ENCODE assay signal across 30 cellular contexts in genomic region chr11:8925711-8926110, GRCh38. TPM values are rescaled to one million over a fixed set of nuclear protein-coding genes. Genes with fewer than 3 reads are reported as not detected.
"Had no signal": no experiment of that assay in that cellular context is flagged by ENCODE, and none has a peak within 500 bp of the region (broad histone marks: within the 10 kb centered on the region; RNA-seq: fewer than 3 reads in every experiment).

No MANE protein-coding gene starts in this region.

- H3K4me1 Mint-ChIP-seq: memory B cell had no signal

- H3K9me3 ChIP-seq: colonic mucosa, esophagus squamous epithelium, gastrocnemius medialis, heart right ventricle, left lung, lower lobe of right lung, mucosa of descending colon had no signal

- H3K27me3 ChIP-seq: colonic mucosa, esophagus squamous epithelium, gastrocnemius medialis, heart right ventricle, left lung had no signal

- H3K27ac ChIP-seq: colonic mucosa, esophagus squamous epithelium, gastrocnemius medialis, heart right ventricle, left lung, lower lobe of right lung had no signal

- H3K36me3 ChIP-seq: colonic mucosa had no signal

- H3K4me3 ChIP-seq: colonic mucosa, esophagus squamous epithelium, gastrocnemius medialis, heart right ventricle, left lung, lower lobe of right lung, mucosa of descending colon had no signal

- H3K9me3 Mint-ChIP-seq: dendritic cell treated with granulocyte-macrophage colony-stimulating factor and Interleukin-4, amounts not matched to agents 40 ng/mL and 50 ng/mL, for 4 days; memory B cell had no signal

- H3K27ac Mint-ChIP-seq: dendritic cell treated with granulocyte-macrophage colony-stimulating factor and Interleukin-4, amounts not matched to agents 40 ng/mL and 50 ng/mL, for 4 days; memory B cell had no signal

- DNase-seq: cerebellar nuclear complex; colonic mucosa; cortex of kidney; effector CD4-positive, alpha-beta T cell; effector memory CD4-positive, alpha-beta T cell; esophagus squamous epithelium; foreskin fibroblast; foreskin melanocyte; gastrocnemius medialis; glutamatergic neuron; heart right ventricle; hippocampal formation; left cardiac atrium; left ventricle myocardium superior; lower lobe of right lung; mesendoderm; midbrain; mucosa of descending colon had no signal

- H3K4me3 Mint-ChIP-seq: dendritic cell treated with granulocyte-macrophage colony-stimulating factor and Interleukin-4, amounts not matched to agents 40 ng/mL and 50 ng/mL, for 4 days; memory B cell had no signal

- H3K36me3 Mint-ChIP-seq: memory B cell had no signal

- H3K4me1 ChIP-seq: colonic mucosa, gastrocnemius medialis, heart right ventricle, left lung, lower lobe of right lung had no signal

- H3K27me3 Mint-ChIP-seq: dendritic cell treated with granulocyte-macrophage colony-stimulating factor and Interleukin-4, amounts not matched to agents 40 ng/mL and 50 ng/mL, for 4 days had no signal

RNA-seq across cellular contexts. Expression of gene C11orf16, which starts 7.0 kb away (rescaled TPM):
- total RNA-seq: chondrocyte, colonic mucosa, dermis microvascular lymphatic vessel endothelial cell, endothelial cell of umbilical vein, epithelial cell of proximal tubule, esophagus squamous epithelium, gastrocnemius medialis, glomerular endothelial cell, kidney epithelial cell, left cardiac atrium, left ventricle myocardium superior, lower leg skin, lung microvascular endothelial cell, mucosa of descending colon, myocyte had no signal

RNA-seq across cellular contexts. Expression of gene ASCL3, which starts 17.1 kb away (rescaled TPM):
- total RNA-seq: chondrocyte, colonic mucosa, dermis microvascular lymphatic vessel endothelial cell, endothelial cell of umbilical vein, epithelial cell of proximal tubule, esophagus squamous epithelium, gastrocnemius medialis, glomerular endothelial cell, heart right ventricle, kidney epithelial cell, left cardiac atrium, left lung, left ventricle myocardium superior, lower leg skin, lower lobe of right lung, lung microvascular endothelial cell, mucosa of descending colon, myocyte had no signal
